ENCODE assay signal across 1 cellular context in the genomic region with DNA sequence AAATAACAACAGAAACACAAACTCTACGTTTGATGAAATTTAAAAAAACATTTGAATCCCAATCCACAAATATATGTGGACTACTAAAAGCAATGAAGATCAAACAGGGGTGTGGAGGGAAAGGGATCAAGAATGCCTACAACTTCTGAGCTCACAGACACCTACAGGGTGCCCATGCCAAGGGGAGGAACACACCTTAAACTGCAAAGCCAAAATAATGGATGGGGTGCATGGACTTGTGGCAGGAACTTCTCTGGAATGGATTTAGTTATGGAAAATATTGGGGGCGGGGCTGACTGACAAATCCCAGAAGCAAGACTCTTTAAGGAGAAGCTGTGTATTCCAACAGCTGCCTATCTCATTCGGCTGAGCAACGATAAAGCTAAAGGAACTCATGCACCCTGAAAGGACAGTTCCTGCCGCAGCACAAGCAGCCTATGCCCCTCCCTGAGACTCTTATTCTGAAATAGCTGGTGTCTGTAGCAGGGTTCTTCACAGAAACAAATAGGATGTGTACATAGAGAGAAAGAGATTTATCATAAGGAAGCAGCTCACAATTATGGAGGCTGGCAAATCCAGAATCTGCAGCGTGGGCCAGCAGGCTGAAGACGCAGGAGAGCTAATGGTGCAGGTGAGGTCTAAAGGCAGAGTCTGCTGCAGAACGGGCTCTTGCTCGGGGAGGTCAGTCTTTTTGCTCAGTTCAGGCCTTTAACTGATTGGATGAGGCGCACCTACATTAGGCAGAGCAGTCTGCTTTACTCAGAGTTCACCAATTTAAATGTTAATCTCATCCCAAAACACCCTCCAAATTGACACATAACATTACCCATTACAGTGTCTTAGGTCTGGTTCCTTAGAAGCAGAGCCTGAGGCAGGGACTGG.
TF ChIP-seq lines count a peak whose summit lies in the region.

No MANE protein-coding gene starts in this region.

TF ChIP-seq in K562, 482 proteins besides CTCF, POLR2A, EP300 and RAD21:
- no peak for TF ChIP-seq XRCC5 (IDR thresholded peaks at IDR 0.05; ENCODE audit: low read depth, low read length)
- no peak for TF ChIP-seq CHAMP1 (IDR thresholded peaks at IDR 0.05)
- no peak for TF ChIP-seq CSDE1 (IDR thresholded peaks at IDR 0.05)
- TF ChIP-seq ILF3 (IDR thresholded peaks at IDR 0.05; ENCODE audit: borderline replicate concordance), result no peak
- TF ChIP-seq RCOR1 (IDR thresholded peaks at IDR 0.05; ENCODE audit: borderline replicate concordance in 1 of 2, low read depth in 2 of 2, low read length in 2 of 2), result peak in 1 of 2 experiments; percentile 43; a peak in 1 of 4 replicates
- peak; percentile 30 for TF ChIP-seq MEIS2 (IDR thresholded peaks at IDR 0.05; ENCODE audit: partially characterized antibody)
- TF ChIP-seq FOXA3 (CRISPR knock-in tag; conservative IDR thresholded peaks at IDR 0.05 in 1 of 2, IDR thresholded peaks at IDR 0.05 in 1 of 2), result 0 out of 4 replicates have a peak, but pooled peaks of 1 of the 2 experiments have one; percentile 26
- peak; percentile 100 for TF ChIP-seq MYNN (IDR thresholded peaks at IDR 0.05)
- peak; percentile 97 for TF ChIP-seq MYNN (CRISPR knock-in tag; IDR thresholded peaks at IDR 0.05)
- 0 out of 2 replicates have a peak, but pooled peaks have one; percentile 16 for TF ChIP-seq CTBP1 (IDR thresholded peaks at IDR 0.05; ENCODE audit: borderline replicate concordance)
- TF ChIP-seq, protein P1, sequence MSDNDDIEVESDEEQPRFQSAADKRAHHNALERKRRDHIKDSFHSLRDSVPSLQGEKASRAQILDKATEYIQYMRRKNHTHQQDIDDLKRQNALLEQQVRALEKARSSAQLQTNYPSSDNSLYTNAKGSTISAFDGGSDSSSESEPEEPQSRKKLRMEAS (CRISPR knock-in tag; IDR thresholded peaks at IDR 0.05), result no peak
